Comparison of ENCODE assay signal across 14 cellular contexts in the genomic region with DNA sequence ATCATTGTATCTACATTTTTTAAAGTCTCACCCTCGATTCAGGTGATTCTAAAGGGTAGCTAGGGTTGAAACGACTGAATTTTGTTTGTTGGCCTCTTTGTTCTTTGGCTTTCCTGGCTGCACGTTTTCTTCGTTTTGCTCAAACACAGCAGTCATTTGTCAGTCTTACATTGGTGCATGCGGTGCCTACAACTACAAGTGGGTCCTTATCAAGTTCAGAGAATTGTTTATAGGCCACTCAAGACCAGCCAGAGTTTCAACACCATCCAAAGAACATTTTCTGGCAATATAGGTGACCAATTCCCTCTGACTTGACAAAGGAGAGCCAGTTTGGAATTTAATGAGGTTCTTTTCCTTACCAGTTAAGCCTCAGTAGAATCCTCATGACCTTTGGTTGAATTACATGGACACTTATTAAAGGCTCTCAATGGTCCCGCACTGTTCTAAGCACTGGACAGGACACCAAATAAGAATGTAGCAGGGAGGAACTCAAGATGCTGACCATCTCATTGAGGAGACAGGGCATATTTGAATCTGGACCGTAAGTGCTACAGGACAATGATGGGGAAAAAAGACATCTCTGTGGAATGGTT.
"Had no signal": no experiment of that assay in that cellular context is flagged by ENCODE, and none has a peak within 500 bp of the region (broad histone marks: within the 10 kb centered on the region; RNA-seq: fewer than 3 reads in every experiment).

No MANE protein-coding gene starts in this region.

- H3K9me3 ChIP-seq: uterus had no signal

- H3K27ac ChIP-seq: uterus had no signal

- H3K4me1 ChIP-seq: uterus had no signal

- H3K4me3 ChIP-seq: smooth muscle cell, uterus had no signal

- ATAC-seq: activated CD4-positive, CD25-positive, alpha-beta regulatory T cell treated with anti-CD3 and anti-CD28 coated beads, Interleukin-2, amount 50 U/mL, for 24 hours; naive thymus-derived CD8-positive, alpha-beta T cell had no signal

- DNase-seq: activated CD4-positive, alpha-beta T cell treated with anti-CD3 and anti-CD28 coated beads, Interleukin-2, amount 50 U/mL, for 4 hours; activated naive CD4-positive, alpha-beta T cell treated with anti-CD3 and anti-CD28 coated beads, Interleukin-2, amount 50 U/mL, for 16 hours; activated T-cell treated with anti-CD3 and anti-CD28 coated beads, Interleukin-2, amount 50 U/mL, for 1 hour; central memory CD4-positive, alpha-beta T cell; cortex of kidney; effector CD8-positive, alpha-beta T cell; foreskin fibroblast; head of caudate nucleus; immature natural killer cell; naive thymus-derived CD8-positive, alpha-beta T cell; T-helper 9 cell; uterus had no signal

- H3K36me3 ChIP-seq: uterus had no signal

- H3K27me3 ChIP-seq: uterus had no signal

- H3K4me2 ChIP-seq: smooth muscle cell had no signal
